Comparison of ENCODE assay signal across 11 cellular contexts in the genomic region with DNA sequence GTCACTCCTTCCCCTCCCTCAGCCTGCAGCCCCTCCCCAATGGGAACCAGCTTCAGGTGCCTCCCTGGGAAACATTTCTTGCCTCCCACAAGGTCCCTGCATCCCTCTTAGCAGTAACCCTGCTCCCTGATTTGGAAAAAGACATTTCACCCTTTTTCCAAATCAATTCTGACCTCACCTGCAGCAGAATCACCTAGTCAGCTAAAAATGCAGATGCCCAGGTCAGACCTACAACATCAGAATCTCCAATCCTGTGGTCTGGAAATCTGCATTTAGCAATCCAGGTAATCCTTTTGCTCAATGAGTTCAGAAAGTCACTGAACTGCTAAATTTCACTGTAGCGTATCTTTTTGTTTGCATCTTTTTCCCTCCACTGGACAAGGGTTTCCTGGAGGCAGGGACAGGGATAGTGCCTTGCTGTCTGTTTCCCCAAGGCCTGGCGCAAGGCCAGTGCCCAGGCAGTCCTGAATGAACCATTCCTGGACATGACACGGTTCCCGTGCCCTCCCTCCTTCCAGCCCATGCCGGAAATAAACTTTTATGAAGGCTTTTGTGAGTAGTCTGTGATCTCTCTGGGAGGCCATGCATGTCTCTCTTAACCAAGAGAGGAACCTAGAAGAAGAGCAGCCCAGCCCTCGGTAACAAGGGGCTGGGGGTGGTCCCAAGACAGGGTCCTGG. TPM values are rescaled to one million over a fixed set of nuclear protein-coding genes. Genes with fewer than 3 reads are reported as not detected.
A peak's percentile ranks its signal among the peaks of the same experiment; 100 is the strongest.
DNase-seq lines count a peak whose midpoint lies in the region; ATAC-seq, FAIRE-seq and TF ChIP-seq lines count a peak whose summit lies in the region.
"Had no signal": no experiment of that assay in that cellular context is flagged by ENCODE, and none has a peak within 500 bp of the region (broad histone marks: within the 10 kb centered on the region; RNA-seq: fewer than 3 reads in every experiment).

No MANE protein-coding gene starts in this region.

- DNase-seq in NCI-H510A treated with DMSO at 0.1 percent for 48 hours (lab: John Stamatoyannopoulos, UW) (peak; percentile 74), NCI-H510A (lab: John Stamatoyannopoulos, UW) (no peak), MCF 10A (ENCODE audit: unreplicated experiment) (peak; percentile 59), left kidney (ENCODE audit: low read depth, low spot score) (peak; percentile 84), urothelium cell line (ENCODE audit: low spot score) (peak; percentile 81), COLO668 (lab: John Stamatoyannopoulos, UW; ENCODE audit: unreplicated experiment) (no peak)
- DNase-seq in NK-92 treated with Interleukin-12 subunit alpha and Interleukin-12 subunit beta, amount 100 ng/mL, for 24 hours (lab: John Stamatoyannopoulos, UW), result no peak
- DNase-seq in naive thymus-derived CD8-positive, alpha-beta T cell, result no peak
- DNase-seq: NCI-H1105 treated with DMSO at 0.1 percent for 48 hours, T-cell had no signal

- no peak for ATAC-seq in naive thymus-derived CD8-positive, alpha-beta T cell
- ATAC-seq: T-cell had no signal

- no peak overlapping the region for H3K27ac Mint-ChIP-seq in MCF 10A (ENCODE audit: low read depth, unreplicated experiment)
- H3K27ac Mint-ChIP-seq in naive thymus-derived CD8-positive, alpha-beta T cell, result no peak overlapping the region
- H3K27ac Mint-ChIP-seq: activated T-helper 2 cell treated with anti-CD3 and anti-CD28 coated beads, Interferon-gamma antibody, Interleukin-2, Interleukin-4, amounts not matched to agents 10 μg/mL and 5 μg/mL and 100 μg/mL, durations not matched to agents 14 hours and 24 hours and 36 hours; T-cell had no signal

- POLR2A ChIA-PET in MCF 10A (lab: Yijun Ruan, JAX), result no interaction called here
- POLR2A ChIA-PET in naive thymus-derived CD8-positive, alpha-beta T cell (lab: Charles Lee), result no interaction called here

- H3K36me3 Mint-ChIP-seq in MCF 10A (ENCODE audit: insufficient read depth, unreplicated experiment), result no peaks in the 10 kb centered on the region
- H3K36me3 Mint-ChIP-seq in naive thymus-derived CD8-positive, alpha-beta T cell, result no peaks in the 10 kb centered on the region
- H3K36me3 Mint-ChIP-seq: T-cell had no signal

- H3K4me3 Mint-ChIP-seq in MCF 10A (ENCODE audit: unreplicated experiment), result no peak overlapping the region
- H3K4me3 Mint-ChIP-seq in naive thymus-derived CD8-positive, alpha-beta T cell, result no peak overlapping the region
- H3K4me3 Mint-ChIP-seq: T-cell had no signal

- H3K4me1 Mint-ChIP-seq in MCF 10A (ENCODE audit: insufficient read depth, unreplicated experiment), result no peaks in the 10 kb centered on the region
- no peaks in the 10 kb centered on the region for H3K4me1 Mint-ChIP-seq in naive thymus-derived CD8-positive, alpha-beta T cell
- H3K4me1 Mint-ChIP-seq: T-cell had no signal

- no peaks in the 10 kb centered on the region for H3K9me3 Mint-ChIP-seq in MCF 10A (ENCODE audit: unreplicated experiment)
- no peaks in the 10 kb centered on the region for H3K9me3 Mint-ChIP-seq in naive thymus-derived CD8-positive, alpha-beta T cell
- H3K9me3 Mint-ChIP-seq: activated T-helper 2 cell treated with anti-CD3 and anti-CD28 coated beads, Interferon-gamma antibody, Interleukin-2, Interleukin-4, amounts not matched to agents 10 μg/mL and 5 μg/mL and 100 μg/mL, durations not matched to agents 14 hours and 24 hours and 36 hours; T-cell had no signal

- no peak for TF ChIP-seq CTCF in MCF 10A (IDR thresholded peaks at IDR 0.05; ENCODE audit: unreplicated experiment)

- intact Hi-C loops in MCF 10A (cut with micrococcal nuclease), result no loop called here

- CTCF ChIA-PET in MCF 10A (lab: Yijun Ruan, JAX), result interaction anchor here (0.5 kb wide), 1 partner anchor 195 kb away, joined by 3 read pairs; no protein-coding TSS in a partner anchor

- no peaks in the 10 kb centered on the region for H3K27me3 Mint-ChIP-seq in MCF 10A (ENCODE audit: insufficient read depth, unreplicated experiment)
- peaks cover 16 to 44% (median 26%) of the 10 kb centered on the region in 5 donors for H3K27me3 Mint-ChIP-seq in naive thymus-derived CD8-positive, alpha-beta T cell

- BruUV-seq in MCF 10A (replicated peaks; lab: Mats Ljungman, UMichigan), result no TSS peak

- peak; percentile 84 for FAIRE-seq in urothelium cell line (lab: Jason Lieb, UNC)

RNA-seq across cellular contexts. Expression of gene COL13A1, which starts 44.0 kb away (rescaled TPM):
- total RNA-seq in MCF 10A (2022), result 0.22 and 0.47 TPM in 2 replicates
- total RNA-seq in naive thymus-derived CD8-positive, alpha-beta T cell, result not detected
- polyA plus RNA-seq in naive thymus-derived CD8-positive, alpha-beta T cell, result not detected
- total RNA-seq: activated T-helper 2 cell treated with anti-CD3 and anti-CD28 coated beads, Interferon-gamma antibody, Interleukin-2, Interleukin-4, amounts not matched to agents 10 μg/mL and 5 μg/mL and 100 μg/mL, durations not matched to agents 14 hours and 24 hours and 36 hours had no signal

Comparison
In these comparisons a context has a peak if more than half of its experiments do, and no peak if none do; other contexts are left out.
1. DNase-seq: peak in NCI-H510A treated with DMSO at 0.1 percent for 48 hours (single experiment), MCF 10A (single experiment), left kidney (single experiment) and urothelium cell line (single experiment); none in NCI-H510A (single experiment), COLO668 (single experiment), NK-92 treated with Interleukin-12 subunit alpha and Interleukin-12 subunit beta, amount 100 ng/mL, for 24 hours (single experiment) and naive thymus-derived CD8-positive, alpha-beta T cell (0 of 10).